Comparison of ENCODE assay signal across 9 cellular contexts in genomic region chrX:70476934-70477733, GRCh38. TPM values are rescaled to one million over a fixed set of nuclear protein-coding genes. Genes with fewer than 3 reads are reported as not detected.
DNase-seq lines count a peak whose midpoint lies in the region; ATAC-seq and TF ChIP-seq lines count a peak whose summit lies in the region.
"Had no signal": no experiment of that assay in that cellular context is flagged by ENCODE, and none has a peak within 500 bp of the region (broad histone marks: within the 10 kb centered on the region; RNA-seq: fewer than 3 reads in every experiment).

No MANE protein-coding gene starts in this region.

- no peaks in the 10 kb centered on the region for H3K9me3 ChIP-seq in breast epithelium

- intact Hi-C loops in breast epithelium (cut with DNase I; ENCODE audit: low total_unique reads), result no loop called here

- H3K27ac ChIP-seq in breast epithelium, result peak overlapping the region; percentile 71 to 74

- H3K4me3 ChIP-seq in breast epithelium, result no peak overlapping the region

- no peak for TF ChIP-seq POLR2A in breast epithelium (IDR thresholded peaks at IDR 0.05)

- H3K36me3 ChIP-seq in breast epithelium, result no peaks in the 10 kb centered on the region

- H3K4me1 ChIP-seq in breast epithelium, result peaks cover 0 to 4% of the 10 kb centered on the region in 2 donors

- ATAC-seq in GM21367 (IDR thresholded peaks at IDR 0.05; ENCODE audit: unreplicated experiment), result no peak

- DNase-seq in AG08396 (ENCODE audit: low spot score) (peak; percentile 25), LoVo (ENCODE audit: low spot score) (peak; percentile 64), breast epithelium (ENCODE audit: low spot score in 2 of 2) (peak in 1 of 2 donors; percentile 38), lung microvascular endothelial cell (ENCODE audit: low read depth in 2 of 2) (peak; percentile 32 to 77), HUDEP-2 (lab: John Stamatoyannopoulos, UW; ENCODE audit: unreplicated experiment in 76 of 76) (no peak), NOMO-1 treated with DMSO at 0.1 percent for 48 hours (lab: John Stamatoyannopoulos, UW; ENCODE audit: unreplicated experiment) (no peak), dedifferentiated amniotic fluid mesenchymal stem cell (ENCODE audit: extremely low spot score) (no peak)
- DNase-seq: occipital lobe had no signal

- TF ChIP-seq CTCF in breast epithelium (IDR thresholded peaks at IDR 0.05), result no peak

- peaks cover 0 to 44% of the 10 kb centered on the region in 2 donors for H3K27me3 ChIP-seq in breast epithelium

RNA-seq across cellular contexts. Expression of gene DLG3, which starts 32.5 kb away (rescaled TPM):
- 10 to 100 TPM in 2 of 3 donors, 1 to 10 TPM in 1; 3.7 to 30.3 (median 21.0) TPM for total RNA-seq in breast epithelium
- 0.79 and 0.87 TPM in 2 replicates for total RNA-seq in lung microvascular endothelial cell

RNA-seq across cellular contexts. Expression of gene GDPD2, which starts 54.0 kb away (rescaled TPM):
- under 1 TPM in 1 of 3 donors, not detected in 2; 0.15 TPM for total RNA-seq in breast epithelium
- total RNA-seq in lung microvascular endothelial cell, result not detected in 2 replicates

Comparison
In these comparisons a context has a peak if more than half of its experiments do, and no peak if none do; other contexts are left out.
1. DNase-seq: peak in AG08396 (single experiment), LoVo (single experiment) and lung microvascular endothelial cell (2 of 2); none in HUDEP-2 (0 of 76), NOMO-1 treated with DMSO at 0.1 percent for 48 hours (single experiment) and dedifferentiated amniotic fluid mesenchymal stem cell (single experiment).